ENCODE assay signal across 23 cellular contexts in genomic region chr10:13632407-13632806, GRCh38.
A peak's percentile ranks its signal among the peaks of the same experiment; 100 is the strongest.
DNase-seq lines count a peak whose midpoint lies in the region; ATAC-seq and TF ChIP-seq lines count a peak whose summit lies in the region.
"Had no signal": no experiment of that assay in that cellular context is flagged by ENCODE, and none has a peak within 500 bp of the region (broad histone marks: within the 10 kb centered on the region; RNA-seq: fewer than 3 reads in every experiment).

No MANE protein-coding gene starts in this region.

- no peak overlapping the region for H3K9ac ChIP-seq in subcutaneous abdominal adipose tissue (ENCODE audit: low read length in 5 of 5)
- H3K9ac ChIP-seq: KMS-11 had no signal

- H3K9me3 ChIP-seq in muscle layer of duodenum (ENCODE audit: control insufficient read depth in 1 of 2, low read length in 2 of 2) (no peaks in the 10 kb centered on the region), subcutaneous abdominal adipose tissue (ENCODE audit: control insufficient read depth in 5 of 5, low read length in 5 of 5) (no peaks in the 10 kb centered on the region)
- H3K9me3 ChIP-seq: upper lobe of left lung had no signal

- in situ Hi-C loops in GM13977 (cut with MboI; ENCODE audit: low pct_unique_long_range_greater_than_20kb, low sequenced_read_pairs, unreplicated experiment): no loop called here

- H3K27ac ChIP-seq in coronary artery: peak overlapping the region; percentile 82 to 91
- H3K27ac ChIP-seq in muscle layer of duodenum (ENCODE audit: low read length): peak overlapping the region; percentile 86
- H3K27ac ChIP-seq in subcutaneous abdominal adipose tissue (ENCODE audit: low read depth, low read length): peak overlapping the region; percentile 69
- H3K27ac ChIP-seq: 22Rv1, KMS-11 had no signal

- H3K4me3 ChIP-seq in coronary artery (no peak overlapping the region), muscle layer of duodenum (ENCODE audit: low read depth in 1 of 2, low read length in 2 of 2) (no peak overlapping the region), subcutaneous abdominal adipose tissue (ENCODE audit: low read depth in 1 of 5, low read length in 5 of 5) (no peak overlapping the region)
- H3K4me3 ChIP-seq: upper lobe of left lung had no signal

- peaks cover 9 to 27% of the 10 kb centered on the region in 2 donors for H3K4me1 ChIP-seq in muscle layer of duodenum (ENCODE audit: control insufficient read depth in 1 of 2, insufficient read depth in 2 of 2, low read length in 2 of 2)
- peaks cover 8 to 38% (median 29%) of the 10 kb centered on the region in 5 donors for H3K4me1 ChIP-seq in subcutaneous abdominal adipose tissue (ENCODE audit: control insufficient read depth in 5 of 5, insufficient read depth in 5 of 5, low read length in 5 of 5)

- no peaks in the 10 kb centered on the region for H3K27me3 ChIP-seq in muscle layer of duodenum (ENCODE audit: low read depth, low read length)
- peaks cover 0 to 2% (median 0%) of the 10 kb centered on the region in 5 donors for H3K27me3 ChIP-seq in subcutaneous abdominal adipose tissue (ENCODE audit: control insufficient read depth in 5 of 5, insufficient read depth in 4 of 5, low read length in 5 of 5)
- H3K27me3 ChIP-seq: upper lobe of left lung had no signal

- TF ChIP-seq CTCF in coronary artery (IDR thresholded peaks at IDR 0.05) (no peak), GM13977 (IDR thresholded peaks at IDR 0.05; ENCODE audit: extremely low read depth, insufficient read depth, missing control alignments) (no peak)

- DNase-seq in NOMO-1 (lab: John Stamatoyannopoulos, UW; ENCODE audit: unreplicated experiment in 2 of 2) (peak; percentile 15 to 73), NOMO-1 treated with dmso at 0.1 percent for 144 hours (lab: John Stamatoyannopoulos, UW; ENCODE audit: unreplicated experiment) (no peak), coronary artery (ENCODE audit: low spot score) (no peak), GM13977 (ENCODE audit: low spot score) (no peak)
- no peak for DNase-seq in effector CD8-positive, alpha-beta T cell (lab: John Stamatoyannopoulos, UW)
- DNase-seq: activated CD4-positive, alpha-beta memory T cell treated with anti-CD3 and anti-CD28 coated beads for 36 hours; activated naive CD4-positive, alpha-beta T cell treated with Interleukin-2 at 50 U/mL for 16 hours; activated T-cell treated with anti-CD3 and anti-CD28 coated beads for 4 hours; AML-193; aorta; NCI-H1092 treated with DMSO at 0.1 percent for 48 hours; NCI-H2081 treated with DMSO at 0.1 percent for 48 hours; NCI-H510A treated with DMSO at 0.1 percent for 48 hours; OCI-M1; T-helper 17 cell; upper lobe of left lung had no signal

- no peak for ATAC-seq in GM21825 (IDR thresholded peaks at IDR 0.05; ENCODE audit: unreplicated experiment)
- ATAC-seq: stimulated activated memory B cell treated with anti-CD40 and anti-IgM and Interleukin-4, amounts not matched to agents 10 μg/mL and 1 μg/mL and 100 μg/mL, for 72 hours; T-helper 17 cell; WTC11 had no signal

- peaks cover 5 to 8% of the 10 kb centered on the region in 2 donors for H3K36me3 ChIP-seq in muscle layer of duodenum (ENCODE audit: control insufficient read depth in 1 of 2, insufficient read depth in 2 of 2, low read length in 2 of 2)
- H3K36me3 ChIP-seq in subcutaneous abdominal adipose tissue (ENCODE audit: control insufficient read depth in 5 of 5, insufficient read depth in 5 of 5, low read length in 5 of 5): peaks cover 8 to 25% (median 12%) of the 10 kb centered on the region in 5 donors

Comparison
In these comparisons a context has a peak if more than half of its experiments do, and no peak if none do; other contexts are left out.
1. DNase-seq: peak in NOMO-1 (2 of 2); none in NOMO-1 treated with dmso at 0.1 percent for 144 hours (single experiment), coronary artery (single experiment), effector CD8-positive, alpha-beta T cell (single experiment) and GM13977 (single experiment).
2. Peak in every context shown above with its lines, with median percentiles within 50 percentile points of each other: H3K27ac ChIP-seq.